ENCODE assay signal across 1 cellular context in the genomic region with DNA sequence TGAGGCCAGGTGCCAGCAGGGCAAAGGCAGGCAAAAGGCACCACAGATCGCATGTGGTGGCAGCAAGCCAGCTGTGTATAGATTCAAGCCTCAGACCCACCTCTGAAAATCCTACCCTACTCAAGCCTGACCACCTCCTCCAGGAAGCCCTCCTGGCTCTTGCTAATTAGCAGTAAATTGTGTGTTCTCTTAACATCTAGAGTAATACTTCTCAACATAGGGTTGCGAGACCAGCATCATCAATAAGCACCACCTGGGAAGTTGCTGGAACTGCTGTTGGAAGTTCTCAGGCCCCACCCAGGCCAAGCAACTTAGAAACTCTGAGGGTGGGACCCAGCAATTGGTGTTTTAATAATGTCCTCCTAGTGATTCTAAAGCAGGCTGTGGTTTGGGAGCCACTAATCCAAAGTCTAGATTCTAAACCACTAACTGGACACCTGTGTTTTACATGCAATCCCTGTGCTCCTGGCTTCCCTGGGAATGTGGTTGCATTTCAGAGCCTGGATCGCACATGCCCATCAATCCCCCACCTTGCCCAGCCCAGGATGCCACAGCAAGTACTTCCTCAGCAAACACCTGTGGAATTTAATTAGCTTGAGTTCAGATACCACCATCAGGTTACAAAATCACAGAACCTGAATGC.
TF ChIP-seq lines count a peak whose summit lies in the region.

No MANE protein-coding gene starts in this region.

TF ChIP-seq in K562, 482 proteins besides CTCF, POLR2A, EP300 and RAD21:
- 0 out of 2 replicates have a peak, but pooled peaks have one; percentile 46 for TF ChIP-seq PTBP1 (IDR thresholded peaks at IDR 0.05; ENCODE audit: low read depth, low read length)
- TF ChIP-seq RBM34 (IDR thresholded peaks at IDR 0.05; ENCODE audit: borderline replicate concordance, insufficient read depth, low read length) = no peak
- TF ChIP-seq SRSF9 (IDR thresholded peaks at IDR 0.05; ENCODE audit: borderline replicate concordance, low read depth, low read length) = no peak
- TF ChIP-seq ZBTB12 (CRISPR knock-in tag; IDR thresholded peaks at IDR 0.05) = no peak
- no peak for TF ChIP-seq SAFB (IDR thresholded peaks at IDR 0.05; ENCODE audit: borderline replicate concordance, low read depth, low read length)
- TF ChIP-seq NR1H2 (CRISPR knock-in tag; IDR thresholded peaks at IDR 0.05) = no peak
- no peak for TF ChIP-seq PYGO2 (tag; IDR thresholded peaks at IDR 0.05)
- TF ChIP-seq ZFP36 (IDR thresholded peaks at IDR 0.05; ENCODE audit: low read depth, low read length, partially characterized antibody) = peak; percentile 97
- 0 out of 2 replicates have a peak, but pooled peaks have one; percentile 22 for TF ChIP-seq BCOR (IDR thresholded peaks at IDR 0.05)
- TF ChIP-seq RBM25 (IDR thresholded peaks at IDR 0.05; ENCODE audit: low read depth, low read length, severe bottlenecking) = peak; percentile 68
- TF ChIP-seq GATA2 (CRISPR knock-in tag; IDR thresholded peaks at IDR 0.05) = no peak
